In the genomic region with DNA sequence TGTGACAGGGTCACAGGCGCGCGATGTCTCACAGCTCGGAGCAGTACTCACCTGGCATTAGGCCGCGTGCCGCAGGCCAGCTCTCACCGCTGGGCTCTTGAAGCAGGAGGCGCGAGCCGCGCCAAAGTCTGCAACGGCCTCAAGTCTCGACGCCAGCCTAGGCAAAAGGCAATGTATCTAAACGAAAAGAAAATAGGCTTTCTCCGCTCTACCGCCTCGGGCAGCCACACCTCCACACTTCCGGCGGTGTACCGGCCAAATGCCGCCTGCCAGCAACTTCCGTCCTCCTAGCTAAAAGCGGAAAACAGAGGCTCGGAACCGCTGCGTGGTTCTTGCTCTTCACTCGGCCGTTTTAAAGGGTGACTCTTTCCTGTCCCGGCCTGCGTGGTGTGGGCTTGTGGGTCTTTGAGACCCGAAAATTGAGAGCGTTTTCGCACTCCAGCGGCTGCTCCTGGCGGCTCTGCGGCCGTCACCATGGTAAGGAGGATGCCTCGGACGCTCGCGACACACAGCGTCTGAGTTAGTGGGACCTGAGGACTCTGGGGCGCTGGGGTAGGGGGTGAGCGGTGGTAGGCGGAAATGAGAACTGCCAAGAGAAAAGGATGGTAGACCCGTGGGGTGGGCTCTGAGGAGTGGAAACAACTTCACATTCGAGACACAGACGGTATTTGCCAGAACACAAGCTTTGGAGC, we compare ENCODE assay signal across 8 cellular contexts. TPM values are rescaled to one million over a fixed set of nuclear protein-coding genes. Genes with fewer than 3 reads are reported as not detected.
DNase-seq lines count a peak whose midpoint lies in the region; ATAC-seq and TF ChIP-seq lines count a peak whose summit lies in the region.

A gene with protein sequence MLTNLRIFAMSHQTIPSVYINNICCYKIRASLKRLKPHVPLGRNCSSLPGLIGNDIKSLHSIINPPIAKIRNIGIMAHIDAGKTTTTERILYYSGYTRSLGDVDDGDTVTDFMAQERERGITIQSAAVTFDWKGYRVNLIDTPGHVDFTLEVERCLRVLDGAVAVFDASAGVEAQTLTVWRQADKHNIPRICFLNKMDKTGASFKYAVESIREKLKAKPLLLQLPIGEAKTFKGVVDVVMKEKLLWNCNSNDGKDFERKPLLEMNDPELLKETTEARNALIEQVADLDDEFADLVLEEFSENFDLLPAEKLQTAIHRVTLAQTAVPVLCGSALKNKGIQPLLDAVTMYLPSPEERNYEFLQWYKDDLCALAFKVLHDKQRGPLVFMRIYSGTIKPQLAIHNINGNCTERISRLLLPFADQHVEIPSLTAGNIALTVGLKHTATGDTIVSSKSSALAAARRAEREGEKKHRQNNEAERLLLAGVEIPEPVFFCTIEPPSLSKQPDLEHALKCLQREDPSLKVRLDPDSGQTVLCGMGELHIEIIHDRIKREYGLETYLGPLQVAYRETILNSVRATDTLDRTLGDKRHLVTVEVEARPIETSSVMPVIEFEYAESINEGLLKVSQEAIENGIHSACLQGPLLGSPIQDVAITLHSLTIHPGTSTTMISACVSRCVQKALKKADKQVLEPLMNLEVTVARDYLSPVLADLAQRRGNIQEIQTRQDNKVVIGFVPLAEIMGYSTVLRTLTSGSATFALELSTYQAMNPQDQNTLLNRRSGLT (minus strand): TSS at position 231 of the 692 bp plus-strand sequence. CDS start 3,375 bp downstream, outside the sequence.
A gene (plus strand): TSS at position 363 of the 692 bp plus-strand sequence. CDS start 112 bp downstream, at position 475.

- H3K4me1 ChIP-seq in A673 (ENCODE audit: insufficient read depth, low read length, poor library complexity, severe bottlenecking) (peaks cover 22% of the 10 kb centered on the region), breast epithelium (peaks cover 0 to 16% of the 10 kb centered on the region in 2 donors)

- no peaks in the 10 kb centered on the region for H3K27me3 ChIP-seq in A673 (replicated peaks; ENCODE audit: insufficient read depth, low read depth, low read length, poor library complexity)
- H3K27me3 ChIP-seq in breast epithelium: no peaks in the 10 kb centered on the region

- no peak for TF ChIP-seq CTCF in A673 (conservative IDR thresholded peaks at IDR 0.05; ENCODE audit: low read depth, low read length)
- no peak for TF ChIP-seq CTCF in VCaP (conservative IDR thresholded peaks at IDR 0.05)
- no peak for TF ChIP-seq CTCF in breast epithelium (IDR thresholded peaks at IDR 0.05)

- no peak for TF ChIP-seq POLR2A in breast epithelium (IDR thresholded peaks at IDR 0.05)

- H3K36me3 ChIP-seq in A673 (ENCODE audit: insufficient read depth, low read length, poor library complexity, severe bottlenecking) (peaks cover 48% of the 10 kb centered on the region), breast epithelium (no peaks in the 10 kb centered on the region)

- DNase-seq in A673 (ENCODE audit: low spot score) (peak; percentile 96), NCI-H2196 (lab: John Stamatoyannopoulos, UW; ENCODE audit: unreplicated experiment) (peak; percentile 80), breast epithelium (ENCODE audit: low spot score in 2 of 2) (peak; percentile 83 to 87)

- BruUV-seq in A673 (replicated peaks; lab: Mats Ljungman, UMichigan): no TSS peak

- peak within 1 kb of the TSS; percentile 94 for H3K4me3 ChIP-seq in A673 (ENCODE audit: low read depth, low read length, poor library complexity, severe bottlenecking)
- peak within 1 kb of the TSS; percentile 62 to 96 (median 82) for H3K4me3 ChIP-seq in breast epithelium
- peak within 1 kb of the TSS; percentile 83 for H3K4me3 ChIP-seq in iPS-18c (ENCODE audit: insufficient read depth, low read depth, low read length)
- H3K4me3 ChIP-seq in skin epidermis: peak within 1 kb of the TSS; percentile 60 to 98 (median 77)

- H3K9me3 ChIP-seq in A673 (ENCODE audit: low read depth, low read length, poor library complexity, severe bottlenecking): no peaks in the 10 kb centered on the region
- no peaks in the 10 kb centered on the region for H3K9me3 ChIP-seq in breast epithelium
- H3K9me3 ChIP-seq in iPS-18c (ENCODE audit: control insufficient read depth, insufficient read depth, low read length): no peaks in the 10 kb centered on the region

- POLR2A ChIA-PET in A673 (lab: Charles Lee; ENCODE audit: low non-redundant PET): interaction anchor here (0.6 kb wide), 1 partner anchor 72 kb away, joined by 3 read pairs; no protein-coding TSS in a partner anchor

- CTCF ChIA-PET in A673 (lab: Charles Lee): no interaction called here

- ATAC-seq in GM18868 (IDR thresholded peaks at IDR 0.05; ENCODE audit: unreplicated experiment) (peak; percentile 88), HG03108 (IDR thresholded peaks at IDR 0.05; ENCODE audit: unreplicated experiment) (peak; percentile 89)

- H3K27ac ChIP-seq in A673 (ENCODE audit: low read depth, low read length, poor library complexity, severe bottlenecking): peak within 1 kb of the TSS; percentile 77
- H3K27ac ChIP-seq in VCaP: peak within 1 kb of the TSS; percentile 81
- H3K27ac ChIP-seq in breast epithelium: peak within 1 kb of the TSS; percentile 79 to 84
- H3K27ac ChIP-seq in skin epidermis: peak within 1 kb of the TSS in 20 of 21 experiments; percentile 26 to 92 (median 87)

- intact Hi-C loops in A673 (cut with micrococcal nuclease; ENCODE audit: unreplicated experiment): loop anchor here (5.0 kb wide), 1 partner anchor 150 kb away; no protein-coding TSS in a partner anchor
- intact Hi-C loops in breast epithelium (cut with DNase I; ENCODE audit: low total_unique reads): no loop called here

RNA-seq across cellular contexts. Expression of the first gene that starts in this region (rescaled TPM):
- 36.0 and 36.3 TPM in 2 replicates for total RNA-seq in A673 (2021)
- total RNA-seq in breast epithelium: 10 to 100 TPM; 21.0 to 30.3 (median 24.3) TPM

RNA-seq across cellular contexts. Expression of the second gene that starts in this region (rescaled TPM):
- 76.8 and 111 TPM in 2 replicates for total RNA-seq in A673 (2021)
- total RNA-seq in breast epithelium: 100 to 1,000 TPM; 129 to 150 (median 134) TPM

Comparison
In these comparisons a context has a peak if more than half of its experiments do, and no peak if none do; other contexts are left out.
1. Peak in every context shown above with its lines: DNase-seq, ATAC-seq, H3K4me3 ChIP-seq and H3K27ac ChIP-seq.